8 cellular contexts compared by ENCODE assay signal in the genomic region with DNA sequence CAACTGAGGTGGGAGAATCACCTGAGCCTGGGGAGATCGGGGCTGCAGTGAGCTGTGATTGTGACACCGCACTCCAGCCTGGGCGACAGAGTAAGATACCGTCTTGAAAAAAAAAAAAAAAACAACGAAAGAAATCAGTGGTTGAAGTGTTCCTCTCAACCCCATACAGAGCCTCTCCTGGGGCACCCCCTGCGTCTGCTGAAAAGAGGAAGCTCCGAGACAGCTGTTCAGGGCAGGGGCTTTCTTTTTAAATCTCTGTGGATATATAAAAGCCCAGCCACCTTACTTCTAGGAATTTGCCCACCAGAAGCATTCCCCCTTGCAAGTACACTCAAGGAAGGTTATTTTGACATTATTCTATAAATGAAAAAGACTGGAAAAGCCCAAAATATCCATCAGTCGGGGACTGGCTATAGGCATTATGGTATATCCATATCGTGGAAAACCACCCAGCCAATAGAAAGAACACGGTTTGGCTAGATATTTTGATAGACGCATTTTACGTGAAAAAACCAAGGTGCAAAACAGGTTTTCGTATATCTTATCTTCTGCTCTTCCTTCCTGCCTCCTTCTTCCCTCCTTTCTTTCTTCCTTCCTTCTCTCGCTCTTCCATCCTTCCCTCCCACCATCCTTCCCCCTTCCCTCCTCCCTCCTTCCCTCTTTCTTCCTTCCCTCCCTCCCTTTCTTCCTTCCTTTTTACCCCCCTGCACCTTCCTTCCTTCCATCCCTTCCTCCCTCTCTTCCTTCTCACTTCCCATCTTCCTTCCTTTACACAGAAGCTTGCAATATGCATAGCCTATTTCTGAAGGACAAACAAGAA. TPM values are rescaled to one million over a fixed set of nuclear protein-coding genes. Genes with fewer than 3 reads are reported as not detected.
DNase-seq lines count a peak whose midpoint lies in the region; ATAC-seq lines count a peak whose summit lies in the region.

No MANE protein-coding gene starts in this region.

- H3K27me3 Mint-ChIP-seq in IgD-negative memory B cell = peaks cover 8% of the 10 kb centered on the region
- H3K27me3 Mint-ChIP-seq in natural killer cell treated with Interleukin-12 subunit alpha and Interleukin-12 subunit beta and Interleukin-15 and Interleukin-18, amount 100 ng/mL, for 72 hours = peaks cover 34 to 43% of the 10 kb centered on the region in 2 donors

- peaks cover 13 to 35% (median 25%) of the 10 kb centered on the region in 3 donors for H3K4me1 Mint-ChIP-seq in IgD-negative memory B cell
- H3K4me1 Mint-ChIP-seq in natural killer cell treated with Interleukin-12 subunit alpha and Interleukin-12 subunit beta and Interleukin-15 and Interleukin-18, amount 100 ng/mL, for 72 hours (ENCODE audit: low read depth in 2 of 2) = peaks cover 6 to 7% of the 10 kb centered on the region in 2 donors

- DNase-seq in activated CD4-positive, CD25-positive, alpha-beta regulatory T cell treated with anti-CD3 and anti-CD28 coated beads, Interleukin-2, amount 50 U/mL, for 72 hours = no peak
- DNase-seq in natural killer cell treated with Interleukin-12 subunit alpha and Interleukin-12 subunit beta and Interleukin-15 and Interleukin-18, amount 100 ng/mL, for 72 hours (ENCODE audit: low spot score) = no peak
- no peak for DNase-seq in OCI-M2 (lab: John Stamatoyannopoulos, UW; ENCODE audit: unreplicated experiment)
- no peak for DNase-seq in DMS 273 (lab: John Stamatoyannopoulos, UW; ENCODE audit: unreplicated experiment)
- no peak for DNase-seq in superior temporal gyrus (ENCODE audit: extremely low spot score)

- no peaks in the 10 kb centered on the region for H3K36me3 Mint-ChIP-seq in IgD-negative memory B cell
- no peaks in the 10 kb centered on the region for H3K36me3 Mint-ChIP-seq in natural killer cell treated with Interleukin-12 subunit alpha and Interleukin-12 subunit beta and Interleukin-15 and Interleukin-18, amount 100 ng/mL, for 72 hours

- peak overlapping the region; percentile 70 to 86 (median 72) for H3K4me3 Mint-ChIP-seq in IgD-negative memory B cell
- H3K4me3 Mint-ChIP-seq in natural killer cell treated with Interleukin-12 subunit alpha and Interleukin-12 subunit beta and Interleukin-15 and Interleukin-18, amount 100 ng/mL, for 72 hours = no peak overlapping the region

- H3K9me3 Mint-ChIP-seq in IgD-negative memory B cell = peaks cover 0 to 4% (median 2%) of the 10 kb centered on the region in 3 donors
- H3K9me3 Mint-ChIP-seq in natural killer cell treated with Interleukin-12 subunit alpha and Interleukin-12 subunit beta and Interleukin-15 and Interleukin-18, amount 100 ng/mL, for 72 hours = no peaks in the 10 kb centered on the region

- peak overlapping the region; percentile 71 to 82 (median 81) for H3K27ac Mint-ChIP-seq in IgD-negative memory B cell
- no peak overlapping the region for H3K27ac Mint-ChIP-seq in natural killer cell treated with Interleukin-12 subunit alpha and Interleukin-12 subunit beta and Interleukin-15 and Interleukin-18, amount 100 ng/mL, for 72 hours

- peak; percentile 67 to 76 for ATAC-seq in activated CD4-positive, CD25-positive, alpha-beta regulatory T cell treated with anti-CD3 and anti-CD28 coated beads, Interleukin-2, amount 50 U/mL, for 24 hours
- peak; percentile 91 for ATAC-seq in GM21723 (IDR thresholded peaks at IDR 0.05; ENCODE audit: unreplicated experiment)
- peak; percentile 46 to 48 for ATAC-seq in natural killer cell treated with Interleukin-12 subunit alpha and Interleukin-12 subunit beta and Interleukin-15 and Interleukin-18, amount 100 ng/mL, for 72 hours

RNA-seq across cellular contexts. Expression of a gene that starts 9.2 kb away (rescaled TPM):
- 0.20 TPM for polyA plus RNA-seq in IgD-negative memory B cell
- total RNA-seq in natural killer cell treated with Interleukin-12 subunit alpha and Interleukin-12 subunit beta and Interleukin-15 and Interleukin-18, amount 100 ng/mL, for 72 hours = 10 to 100 TPM in 1 of 2 donors, not detected in 1; 12.9 TPM

RNA-seq across cellular contexts. Expression of a gene that starts 22.9 kb away (rescaled TPM):
- polyA plus RNA-seq in IgD-negative memory B cell = not detected
- total RNA-seq in natural killer cell treated with Interleukin-12 subunit alpha and Interleukin-12 subunit beta and Interleukin-15 and Interleukin-18, amount 100 ng/mL, for 72 hours = not detected

RNA-seq across cellular contexts. Expression of a gene that starts 55.1 kb away (rescaled TPM):
- not detected for polyA plus RNA-seq in IgD-negative memory B cell
- 1 to 10 TPM in 1 of 2 donors, not detected in 1; 5.6 TPM for total RNA-seq in natural killer cell treated with Interleukin-12 subunit alpha and Interleukin-12 subunit beta and Interleukin-15 and Interleukin-18, amount 100 ng/mL, for 72 hours

Comparison
In these comparisons a context has a peak if more than half of its experiments do, and no peak if none do; other contexts are left out.
1. H3K27ac Mint-ChIP-seq: peak in IgD-negative memory B cell (3 of 3); none in natural killer cell treated with Interleukin-12 subunit alpha and Interleukin-12 subunit beta and Interleukin-15 and Interleukin-18, amount 100 ng/mL, for 72 hours (0 of 2).
2. Peak in every context shown above with its lines, with median percentiles within 50 percentile points of each other: ATAC-seq.